22 cellular contexts compared by ENCODE assay signal in genomic region chr7:33701189-33701740, GRCh38.
"Had no signal": no experiment of that assay in that cellular context is flagged by ENCODE, and none has a peak within 500 bp of the region (broad histone marks: within the 10 kb centered on the region; RNA-seq: fewer than 3 reads in every experiment).

No MANE protein-coding gene starts in this region.

- H3K4me3 ChIP-seq: K562 had no signal

- H3K27me3 Mint-ChIP-seq: IgD-negative memory B cell had no signal

- H3K4me3 Mint-ChIP-seq: IgD-negative memory B cell had no signal

- H3K27ac ChIP-seq: HL-60, KMS-11, RWPE1 had no signal

- DNase-seq: Kasumi-1, MM.1S, NCI-H1092 treated with DMSO at 0.1 percent for 48 hours, NCI-H1436, NCI-H187, NCI-H2081 treated with DMSO at 0.1 percent for 48 hours, NCI-H2171, NCI-H226, NCI-H446, NCI-H510A, NCI-H524 treated with DMSO at 0.1 percent for 48 hours, NCI-H69, NCI-H774, PC-3, SHP77, SK-N-SH had no signal

- H3K27ac Mint-ChIP-seq: IgD-negative memory B cell had no signal

- H3K4me1 Mint-ChIP-seq: IgD-negative memory B cell had no signal

- FAIRE-seq: HTR-8/SVneo, K562 had no signal
